In genomic region chr14:30610719-30611388, GRCh38 we compare ENCODE assay signal across 8 cellular contexts. TPM values are rescaled to one million over a fixed set of nuclear protein-coding genes. Genes with fewer than 3 reads are reported as not detected.
DNase-seq lines count a peak whose midpoint lies in the region; ATAC-seq and TF ChIP-seq lines count a peak whose summit lies in the region.

No MANE protein-coding gene starts in this region.

- POLR2A ChIA-PET in activated CD8-positive, alpha-beta T cell treated with anti-CD3 and anti-CD28 coated beads for 36 hours (lab: Charles Lee), result interaction anchor here (0.6 to 1.5 kb wide), 2 partner anchors 11 to 1913 kb away, joined by 5 to 6 read pairs; partner anchors contain the start of gene SCFD1
- POLR2A ChIA-PET in activated CD8-positive, alpha-beta T cell treated with anti-CD3 and anti-CD28 coated beads, Interleukin-2, amount 10 ng/mL, durations not matched to agents 7 days and 5 days (lab: Charles Lee), result interaction anchor here (0.8 kb wide), 1 partner anchor 11 kb away, joined by 3 read pairs; the partner anchor contains the start of gene SCFD1

- H3K27ac Mint-ChIP-seq in activated CD8-positive, alpha-beta T cell treated with anti-CD3 and anti-CD28 coated beads for 36 hours, result peak overlapping the region; percentile 25
- no peak overlapping the region for H3K27ac Mint-ChIP-seq in activated CD8-positive, alpha-beta T cell treated with anti-CD3 and anti-CD28 coated beads, Interleukin-2, amount 10 ng/mL, durations not matched to agents 7 days and 5 days
- peak overlapping the region; percentile 25 for H3K27ac Mint-ChIP-seq in stimulated activated naive B cell treated with anti-CD40 and anti-IgM and Interleukin-4, amounts not matched to agents 10 μg/mL and 1 μg/mL and 100 μg/mL, for 72 hours

- H3K9me3 Mint-ChIP-seq in activated CD8-positive, alpha-beta T cell treated with anti-CD3 and anti-CD28 coated beads for 36 hours, result no peaks in the 10 kb centered on the region
- no peaks in the 10 kb centered on the region for H3K9me3 Mint-ChIP-seq in activated CD8-positive, alpha-beta T cell treated with anti-CD3 and anti-CD28 coated beads, Interleukin-2, amount 10 ng/mL, durations not matched to agents 7 days and 5 days (ENCODE audit: insufficient read depth)
- H3K9me3 Mint-ChIP-seq in stimulated activated naive B cell treated with anti-CD40 and anti-IgM and Interleukin-4, amounts not matched to agents 10 μg/mL and 1 μg/mL and 100 μg/mL, for 72 hours, result no peaks in the 10 kb centered on the region

- no peaks in the 10 kb centered on the region for H3K27me3 Mint-ChIP-seq in activated CD8-positive, alpha-beta T cell treated with anti-CD3 and anti-CD28 coated beads for 36 hours
- H3K27me3 Mint-ChIP-seq in activated CD8-positive, alpha-beta T cell treated with anti-CD3 and anti-CD28 coated beads, Interleukin-2, amount 10 ng/mL, durations not matched to agents 7 days and 5 days (ENCODE audit: low read depth), result no peaks in the 10 kb centered on the region
- H3K27me3 Mint-ChIP-seq in stimulated activated naive B cell treated with anti-CD40 and anti-IgM and Interleukin-4, amounts not matched to agents 10 μg/mL and 1 μg/mL and 100 μg/mL, for 72 hours, result no peaks in the 10 kb centered on the region

- no peak for ATAC-seq in activated CD8-positive, alpha-beta T cell treated with anti-CD3 and anti-CD28 coated beads for 36 hours
- ATAC-seq in activated CD8-positive, alpha-beta T cell treated with anti-CD3 and anti-CD28 coated beads, Interleukin-2, amount 10 ng/mL, durations not matched to agents 7 days and 5 days, result no peak
- ATAC-seq in left ventricle myocardium superior, result peak; percentile 34
- peak in 1 of 2 donors; percentile 25 for ATAC-seq in stimulated activated naive B cell treated with anti-CD40 and anti-IgM and Interleukin-4, amounts not matched to agents 10 μg/mL and 1 μg/mL and 100 μg/mL, for 72 hours (replicated peaks)
- no peak for ATAC-seq in GM21528 (IDR thresholded peaks at IDR 0.05; ENCODE audit: low FRiP score, unreplicated experiment)

- H3K4me3 Mint-ChIP-seq in activated CD8-positive, alpha-beta T cell treated with anti-CD3 and anti-CD28 coated beads for 36 hours, result no peak overlapping the region
- H3K4me3 Mint-ChIP-seq in activated CD8-positive, alpha-beta T cell treated with anti-CD3 and anti-CD28 coated beads, Interleukin-2, amount 10 ng/mL, durations not matched to agents 7 days and 5 days, result no peak overlapping the region
- no peak overlapping the region for H3K4me3 Mint-ChIP-seq in stimulated activated naive B cell treated with anti-CD40 and anti-IgM and Interleukin-4, amounts not matched to agents 10 μg/mL and 1 μg/mL and 100 μg/mL, for 72 hours

- DNase-seq in activated CD8-positive, alpha-beta T cell treated with anti-CD3 and anti-CD28 coated beads for 36 hours, result peak; percentile 24
- no peak for DNase-seq in activated CD8-positive, alpha-beta T cell treated with anti-CD3 and anti-CD28 coated beads, Interleukin-2, amount 10 ng/mL, durations not matched to agents 7 days and 5 days
- DNase-seq in NCI-H146 (lab: John Stamatoyannopoulos, UW), result peak; percentile 12
- peak; percentile 50 for DNase-seq in UCSD-AML1 (lab: John Stamatoyannopoulos, UW; ENCODE audit: unreplicated experiment)
- DNase-seq in left ventricle myocardium superior, result peak; percentile 29
- DNase-seq in stimulated activated naive B cell treated with anti-CD40 and anti-IgM and Interleukin-4, amounts not matched to agents 10 μg/mL and 1 μg/mL and 100 μg/mL, for 72 hours, result no peak
- DNase-seq in mesenteric fat pad (ENCODE audit: low spot score), result no peak

- no peaks in the 10 kb centered on the region for H3K4me1 Mint-ChIP-seq in activated CD8-positive, alpha-beta T cell treated with anti-CD3 and anti-CD28 coated beads for 36 hours (ENCODE audit: low read depth)
- no peaks in the 10 kb centered on the region for H3K4me1 Mint-ChIP-seq in activated CD8-positive, alpha-beta T cell treated with anti-CD3 and anti-CD28 coated beads, Interleukin-2, amount 10 ng/mL, durations not matched to agents 7 days and 5 days (ENCODE audit: low read depth)
- H3K4me1 Mint-ChIP-seq in stimulated activated naive B cell treated with anti-CD40 and anti-IgM and Interleukin-4, amounts not matched to agents 10 μg/mL and 1 μg/mL and 100 μg/mL, for 72 hours, result no peaks in the 10 kb centered on the region

- intact Hi-C loops in activated CD8-positive, alpha-beta T cell treated with anti-CD3 and anti-CD28 coated beads for 36 hours (cut with micrococcal nuclease), result no loop called here
- intact Hi-C loops in left ventricle myocardium superior (cut with micrococcal nuclease), result no loop called here

- H3K36me3 Mint-ChIP-seq in activated CD8-positive, alpha-beta T cell treated with anti-CD3 and anti-CD28 coated beads for 36 hours (ENCODE audit: low read depth), result peaks cover 6% of the 10 kb centered on the region
- peaks cover 31% of the 10 kb centered on the region for H3K36me3 Mint-ChIP-seq in activated CD8-positive, alpha-beta T cell treated with anti-CD3 and anti-CD28 coated beads, Interleukin-2, amount 10 ng/mL, durations not matched to agents 7 days and 5 days (ENCODE audit: low read depth)
- peaks cover 5 to 10% of the 10 kb centered on the region in 2 donors for H3K36me3 Mint-ChIP-seq in stimulated activated naive B cell treated with anti-CD40 and anti-IgM and Interleukin-4, amounts not matched to agents 10 μg/mL and 1 μg/mL and 100 μg/mL, for 72 hours

- no peak for TF ChIP-seq CTCF in activated CD8-positive, alpha-beta T cell treated with anti-CD3 and anti-CD28 coated beads for 36 hours (IDR thresholded peaks at IDR 0.05)

- CTCF ChIA-PET in activated CD8-positive, alpha-beta T cell treated with anti-CD3 and anti-CD28 coated beads for 36 hours (lab: Charles Lee), result interaction anchor here (1.3 kb wide), 1 partner anchor 17 kb away, joined by 3 read pairs; no protein-coding TSS in a partner anchor
- CTCF ChIA-PET in activated CD8-positive, alpha-beta T cell treated with anti-CD3 and anti-CD28 coated beads, Interleukin-2, amount 10 ng/mL, durations not matched to agents 7 days and 5 days (lab: Charles Lee), result interaction anchor here (1.0 to 1.6 kb wide), 2 partner anchors 11 to 235 kb away, joined by 3 to 7 read pairs; partner anchors contain the start of gene SCFD1

RNA-seq across cellular contexts. Expression of gene SCFD1, which starts 11.3 kb away (rescaled TPM):
- total RNA-seq in activated CD8-positive, alpha-beta T cell treated with anti-CD3 and anti-CD28 coated beads for 36 hours, result 10 to 100 TPM; 61.6 to 67.2 TPM
- total RNA-seq in activated CD8-positive, alpha-beta T cell treated with anti-CD3 and anti-CD28 coated beads, Interleukin-2, amount 10 ng/mL, durations not matched to agents 7 days and 5 days, result 10 to 100 TPM; 50.3 to 58.1 TPM
- total RNA-seq in left ventricle myocardium superior (43.5 TPM), mesenteric fat pad (84.7 TPM)

RNA-seq across cellular contexts. Expression of gene G2E3, which starts 51.9 kb away (rescaled TPM):
- total RNA-seq in activated CD8-positive, alpha-beta T cell treated with anti-CD3 and anti-CD28 coated beads for 36 hours, result 10 to 100 TPM; 21.5 to 27.0 TPM
- total RNA-seq in activated CD8-positive, alpha-beta T cell treated with anti-CD3 and anti-CD28 coated beads, Interleukin-2, amount 10 ng/mL, durations not matched to agents 7 days and 5 days, result 10 to 100 TPM; 38.9 to 46.6 TPM
- total RNA-seq in left ventricle myocardium superior (7.7 TPM), mesenteric fat pad (16.8 TPM)

Comparison
In these comparisons a context has a peak if more than half of its experiments do, and no peak if none do; other contexts are left out.
1. DNase-seq: peak in activated CD8-positive, alpha-beta T cell treated with anti-CD3 and anti-CD28 coated beads for 36 hours (single experiment), NCI-H146 (single experiment), UCSD-AML1 (single experiment) and left ventricle myocardium superior (single experiment); none in activated CD8-positive, alpha-beta T cell treated with anti-CD3 and anti-CD28 coated beads, Interleukin-2, amount 10 ng/mL, durations not matched to agents 7 days and 5 days (single experiment), stimulated activated naive B cell treated with anti-CD40 and anti-IgM and Interleukin-4, amounts not matched to agents 10 μg/mL and 1 μg/mL and 100 μg/mL, for 72 hours (single experiment) and mesenteric fat pad (single experiment).